ENCODE assay signal across 5 cellular contexts in the genomic region with DNA sequence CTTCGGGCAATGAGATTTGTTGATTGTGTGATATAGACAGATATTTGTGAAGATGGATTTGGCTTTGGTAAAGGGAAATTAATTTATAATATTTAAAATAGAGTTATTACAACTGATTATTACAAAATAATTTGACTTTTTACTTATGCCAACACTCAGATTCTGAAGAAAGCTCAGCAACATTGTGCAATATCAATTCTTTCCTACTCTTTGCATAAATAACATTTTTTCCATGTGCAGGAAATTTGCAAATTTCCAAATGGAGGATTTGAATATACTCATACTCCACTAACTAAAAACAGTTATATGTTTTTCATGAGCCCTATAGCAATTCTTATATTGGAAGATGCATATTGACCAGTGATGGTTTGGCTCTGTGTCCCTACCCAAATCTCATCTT.
"Had no signal": no experiment of that assay in that cellular context is flagged by ENCODE, and none has a peak within 500 bp of the region (broad histone marks: within the 10 kb centered on the region; RNA-seq: fewer than 3 reads in every experiment).

No MANE protein-coding gene starts in this region.

- H3K4me1 Mint-ChIP-seq: H9, IgD-negative memory B cell had no signal

- H3K4me3 Mint-ChIP-seq: H9, IgD-negative memory B cell had no signal

- DNase-seq: GM23248, GOT3, H9, HCEC 1CT had no signal

- H3K27ac Mint-ChIP-seq: H9, IgD-negative memory B cell had no signal

- H2AFZ ChIP-seq: GM23248 had no signal

- H3K27ac ChIP-seq: GM23248 had no signal

- H3K27me3 Mint-ChIP-seq: IgD-negative memory B cell had no signal

- H3K9ac ChIP-seq: GM23248 had no signal

- H3K4me3 ChIP-seq: GM23248 had no signal
